Comparison of ENCODE assay signal across 21 cellular contexts in the genomic region with DNA sequence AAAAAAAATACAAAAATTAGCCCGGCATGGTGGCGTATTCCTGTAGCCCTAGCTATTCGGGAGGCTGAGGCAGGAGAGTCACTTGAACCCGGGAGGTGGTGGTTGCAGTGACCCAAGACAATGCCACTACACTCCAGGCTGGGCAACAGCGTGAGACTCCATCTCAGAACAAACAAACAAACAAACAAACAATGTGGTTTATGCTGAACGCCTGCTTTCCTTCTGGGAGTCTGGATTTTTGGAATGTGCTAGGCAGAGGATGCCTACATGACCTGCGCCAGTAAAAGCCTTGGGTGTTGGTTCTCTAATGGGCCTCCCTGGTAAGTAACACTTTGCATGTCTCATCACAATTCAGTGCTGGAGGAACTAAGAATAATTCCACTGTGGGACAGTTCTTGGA. TPM values are rescaled to one million over a fixed set of nuclear protein-coding genes. Genes with fewer than 3 reads are reported as not detected.
DNase-seq lines count a peak whose midpoint lies in the region; FAIRE-seq and TF ChIP-seq lines count a peak whose summit lies in the region.
"Had no signal": no experiment of that assay in that cellular context is flagged by ENCODE, and none has a peak within 500 bp of the region (broad histone marks: within the 10 kb centered on the region; RNA-seq: fewer than 3 reads in every experiment).

No MANE protein-coding gene starts in this region.

- no peak overlapping the region for H4K5ac ChIP-seq in H1 (ENCODE audit: insufficient read length, low read depth, low read length)

- H4K91ac ChIP-seq in H1 (replicated peaks; ENCODE audit: insufficient read length, low read length) = no peak overlapping the region

- no peak overlapping the region for H4K8ac ChIP-seq in H1 (ENCODE audit: extremely low read depth, insufficient read depth, low read length)

- H3K27ac Mint-ChIP-seq in osteocyte (ENCODE audit: unreplicated experiment) = no peak overlapping the region
- H3K27ac Mint-ChIP-seq: B cell; CD4-positive, alpha-beta T cell; CD8-positive, alpha-beta T cell had no signal

- WGBS in H1 (ENCODE audit: extremely low coverage in 1 of 2, insufficient coverage in 1 of 2, insufficient read length in 1 of 2, insufficient replicate concordance in 2 of 2, low coverage in 1 of 2, low lambda C conversion rate in 2 of 2, missing lambda C conversion rate in 1 of 2), 2 experiments = 89% methylated on average over 7 of the region's 7 CpGs; no CpG with 5 or more reads in 1 of the 2 experiments

- no peak overlapping the region for H3K4me2 ChIP-seq in H1 (ENCODE audit: insufficient read depth in 1 of 2, low read depth in 2 of 2, low read length in 2 of 2)
- H3K4me2 ChIP-seq: A549; BLaER1 treated with 17β-estradiol and CSF1 and Interleukin-3, amounts not matched to agents 10 nM and 100 nM had no signal

- no peak overlapping the region for H2BK20ac ChIP-seq in H1 (ENCODE audit: low read length)

- H2BK12ac ChIP-seq in H1 (ENCODE audit: low read depth, low read length) = 0 out of 2 replicates have a peak overlapping the region, but pooled peaks have one; percentile 9

- no peak overlapping the region for H2AK5ac ChIP-seq in H1 (ENCODE audit: low read depth, low read length)

- no peak for TF ChIP-seq RAD21 in H1 (IDR thresholded peaks at IDR 0.05 in 1 of 2, conservative IDR thresholded peaks at IDR 0.05 in 1 of 2; ENCODE audit: low read depth in 2 of 2, low read length in 2 of 2)

- no peak for FAIRE-seq in H1 (lab: Jason Lieb, UNC)
- FAIRE-seq: A549, D721Med, G401.6, GM12891, GM19239 had no signal

- H3K4me3 ChIP-seq in H1 (ENCODE audit: extremely low read depth in 1 of 4, insufficient read depth in 2 of 4, low read depth in 3 of 4, low read length in 4 of 4) = no peak overlapping the region
- H3K4me3 ChIP-seq: A549; BLaER1 treated with 17β-estradiol and CSF1 and Interleukin-3, amounts not matched to agents 10 nM and 100 nM had no signal

- no peak overlapping the region for H3K14ac ChIP-seq in H1 (ENCODE audit: insufficient read length)

- H3K27me3 ChIP-seq in H1 (replicated peaks in 1 of 4; ENCODE audit: control insufficient read depth in 3 of 4, extremely low read depth in 1 of 4, insufficient read depth in 3 of 4, low read length in 3 of 4) = no peaks in the 10 kb centered on the region
- H3K27me3 ChIP-seq: BLaER1 treated with 17β-estradiol and CSF1 and Interleukin-3, amounts not matched to agents 10 nM and 100 nM had no signal

- POLR2A ChIA-PET in H1 (lab: Charles Lee; ENCODE audit: partially characterized antibody) = no interaction called here

- no peaks in the 10 kb centered on the region for H3K36me3 Mint-ChIP-seq in osteocyte (ENCODE audit: unreplicated experiment)
- H3K36me3 Mint-ChIP-seq: CD8-positive, alpha-beta T cell had no signal

- H3K18ac ChIP-seq in H1 (ENCODE audit: extremely low read depth, low read length) = no peak overlapping the region

- H3K79me2 ChIP-seq in H1 (ENCODE audit: control insufficient read depth in 1 of 2, insufficient read depth in 2 of 2, low read length in 2 of 2) = no peaks in the 10 kb centered on the region

- H3K79me1 ChIP-seq in H1 (ENCODE audit: low read depth, low read length) = no peaks in the 10 kb centered on the region

- no peak overlapping the region for H3K4ac ChIP-seq in H1 (replicated peaks; ENCODE audit: insufficient read length, low read depth, low read length)

- H4K20me1 ChIP-seq in H1 (replicated peaks in 1 of 2; ENCODE audit: control insufficient read depth in 1 of 2, insufficient read depth in 2 of 2, low read length in 2 of 2) = no peaks in the 10 kb centered on the region
- H4K20me1 ChIP-seq: BLaER1 treated with 17β-estradiol and CSF1 and Interleukin-3, amounts not matched to agents 10 nM and 100 nM had no signal

- no peak for TF ChIP-seq EP300 in H1 (IDR thresholded peaks at IDR 0.05; ENCODE audit: borderline replicate concordance in 1 of 2, low read depth in 2 of 2, low read length in 2 of 2)

- TF ChIP-seq CTCF in H1 (IDR thresholded peaks at IDR 0.05; ENCODE audit: control extremely low read depth in 1 of 3, insufficient read depth in 1 of 3, low read depth in 1 of 3, low read length in 3 of 3) (no peak), osteocyte (IDR thresholded peaks at IDR 0.05) (no peak)

- no peak overlapping the region for H2BK15ac ChIP-seq in H1 (ENCODE audit: low read length)

- H3K4me1 Mint-ChIP-seq in osteocyte (ENCODE audit: unreplicated experiment) = no peaks in the 10 kb centered on the region

- H3K23me2 ChIP-seq in H1 (ENCODE audit: low read depth, low read length) = no peaks in the 10 kb centered on the region

- no peak overlapping the region for H3K9ac ChIP-seq in H1 (replicated peaks in 1 of 4; ENCODE audit: extremely low read depth in 1 of 4, low read depth in 3 of 4, low read length in 3 of 4)
- H3K9ac ChIP-seq: BLaER1 treated with 17β-estradiol and CSF1 and Interleukin-3, amounts not matched to agents 10 nM and 100 nM had no signal

- no peaks in the 10 kb centered on the region for H3K36me3 ChIP-seq in H1 (ENCODE audit: control insufficient read depth in 2 of 4, insufficient read depth in 4 of 4, low read length in 3 of 4)
- H3K36me3 ChIP-seq: BLaER1 treated with 17β-estradiol and CSF1 and Interleukin-3, amounts not matched to agents 10 nM and 100 nM had no signal

- H3K9me3 Mint-ChIP-seq in osteocyte (ENCODE audit: unreplicated experiment) = no peaks in the 10 kb centered on the region
- H3K9me3 Mint-ChIP-seq: CD4-positive, alpha-beta T cell; CD8-positive, alpha-beta T cell had no signal

- no peak for TF ChIP-seq POLR2A in H1 (IDR thresholded peaks at IDR 0.05; ENCODE audit: control extremely low read depth in 1 of 2, low read depth in 2 of 2, low read length in 2 of 2)

- peak; percentile 13 for DNase-seq in activated CD8-positive, alpha-beta memory T cell treated with anti-CD3 and anti-CD28 coated beads for 24 hours
- DNase-seq in activated CD8-positive, alpha-beta memory T cell treated with anti-CD3 and anti-CD28 coated beads, Interleukin-2, amount 50 U/mL, for 4 hours = no peak
- DNase-seq in H1 (ENCODE audit: low read depth in 1 of 2, low spot score in 2 of 2) = no peak
- peak; percentile 53 for DNase-seq in osteocyte (ENCODE audit: extremely low spot score, unreplicated experiment)
- no peak for DNase-seq in mucosa of gallbladder (ENCODE audit: low spot score)
- DNase-seq: AML-193; Caco-2; Calu3; CD4-positive, alpha-beta T cell; CD8-positive, alpha-beta T cell; DMS79 treated with DMSO at 0.1 percent for 48 hours; GF-D8 had no signal

- H3K27me3 Mint-ChIP-seq in osteocyte (ENCODE audit: unreplicated experiment) = no peaks in the 10 kb centered on the region
- H3K27me3 Mint-ChIP-seq: B cell; CD4-positive, alpha-beta T cell had no signal

- H2BK120ac ChIP-seq in H1 (replicated peaks; ENCODE audit: low read depth, low read length) = no peak overlapping the region

- H3K23ac ChIP-seq in H1 (ENCODE audit: insufficient read length) = no peak overlapping the region

- no peak overlapping the region for H3K56ac ChIP-seq in H1 (replicated peaks; ENCODE audit: insufficient read length, low read depth, low read length)

- no peak overlapping the region for H2BK5ac ChIP-seq in H1 (ENCODE audit: low read depth, low read length)

- no peak overlapping the region for H3K4me3 Mint-ChIP-seq in osteocyte (ENCODE audit: unreplicated experiment)
- H3K4me3 Mint-ChIP-seq: B cell; CD4-positive, alpha-beta T cell; CD8-positive, alpha-beta T cell had no signal

- CTCF ChIA-PET in H1 (lab: Charles Lee; ENCODE audit: partially characterized antibody) = no interaction called here

- H3K27ac ChIP-seq in H1 (ENCODE audit: low read depth, low read length) = no peak overlapping the region
- H3K27ac ChIP-seq: 22Rv1; A549; BLaER1 treated with 17β-estradiol and CSF1 and Interleukin-3, amounts not matched to agents 10 nM and 100 nM; C4-2B had no signal

- no peaks in the 10 kb centered on the region for H3K9me3 ChIP-seq in H1 (ENCODE audit: insufficient read depth in 2 of 2, low read depth in 1 of 2, low read length in 1 of 2)
- H3K9me3 ChIP-seq: A549, Caco-2 had no signal

- H3K4me1 ChIP-seq in H1 (replicated peaks in 1 of 4; ENCODE audit: control insufficient read depth in 3 of 4, insufficient read depth in 4 of 4, low read length in 3 of 4) = no peaks in the 10 kb centered on the region
- H3K4me1 ChIP-seq: A549; BLaER1 treated with 17β-estradiol and CSF1 and Interleukin-3, amounts not matched to agents 10 nM and 100 nM; Caco-2 had no signal

- no peak overlapping the region; the same call in 1 of the 2 replicates for H2AFZ ChIP-seq in H1 (ENCODE audit: low read length)

RNA-seq across cellular contexts. Expression of gene PCNP, which starts 43.5 kb away (rescaled TPM):
- 188 and 192 TPM in 2 replicates for total RNA-seq in H1 (2021; fragmentation: NEBNext Ultra II Directional; extraction: Animal tissue kit (Norgen Biotek cat#: 25700))
- 16.4 and 29.1 TPM in 2 replicates for polyA plus RNA-seq in H1 (2011; rRNA removed)
- 52.1 TPM for polyA plus RNA-seq in H1 (2011; cell fraction: cytosol; rRNA removed)
- 8.5 TPM for polyA plus RNA-seq in H1 (2011; cell fraction: nucleus; rRNA removed)
- polyA plus RNA-seq in H1 (2012, experiment 1 of 2) = 86.8 to 152 TPM (median 95.0 TPM) in 4 replicates
- polyA plus RNA-seq in H1 (2012, experiment 2 of 2) = 13.8 TPM
- 85.8 TPM for polyA plus RNA-seq in H1 (2013, experiment 1 of 2)
- polyA plus RNA-seq in H1 (2013, experiment 2 of 2) = 85.5 TPM
- polyA minus RNA-seq in H1 (2011; rRNA and poly(A)+ RNA removed) = 17.0 and 18.0 TPM in 2 replicates
- 21.3 TPM for polyA minus RNA-seq in H1 (2011; cell fraction: cytosol; rRNA and poly(A)+ RNA removed)
- polyA minus RNA-seq in H1 (2011; cell fraction: nucleus; rRNA and poly(A)+ RNA removed) = 23.9 TPM
- total RNA-seq in osteocyte (139 and 144 TPM in 2 replicates), mucosa of gallbladder (139 TPM)

RNA-seq across cellular contexts. Expression of gene TRMT10C, which starts 55.8 kb away (rescaled TPM):
- 49.4 and 55.9 TPM in 2 replicates for total RNA-seq in H1 (2021; fragmentation: NEBNext Ultra II Directional; extraction: Animal tissue kit (Norgen Biotek cat#: 25700))
- polyA plus RNA-seq in H1 (2011; rRNA removed) = 22.3 and 27.4 TPM in 2 replicates
- 26.7 TPM for polyA plus RNA-seq in H1 (2011; cell fraction: cytosol; rRNA removed)
- polyA plus RNA-seq in H1 (2011; cell fraction: nucleus; rRNA removed) = 9.4 TPM
- polyA plus RNA-seq in H1 (2012, experiment 1 of 2) = 24.3 to 54.2 TPM (median 27.3 TPM) in 4 replicates
- polyA plus RNA-seq in H1 (2012, experiment 2 of 2) = 4.7 TPM
- polyA plus RNA-seq in H1 (2013, experiment 1 of 2) = 71.6 TPM
- 67.6 TPM for polyA plus RNA-seq in H1 (2013, experiment 2 of 2)
- polyA minus RNA-seq in H1 (2011; rRNA and poly(A)+ RNA removed) = 15.6 and 21.5 TPM in 2 replicates
- 19.5 TPM for polyA minus RNA-seq in H1 (2011; cell fraction: cytosol; rRNA and poly(A)+ RNA removed)
- 19.5 TPM for polyA minus RNA-seq in H1 (2011; cell fraction: nucleus; rRNA and poly(A)+ RNA removed)
- total RNA-seq in osteocyte (18.2 and 19.7 TPM in 2 replicates), mucosa of gallbladder (13.2 TPM)

RNA-seq across cellular contexts. Expression of gene ZBTB11, which starts 59.5 kb away (rescaled TPM):
- 14.0 and 14.3 TPM in 2 replicates for total RNA-seq in H1 (2021; fragmentation: NEBNext Ultra II Directional; extraction: Animal tissue kit (Norgen Biotek cat#: 25700))
- 2.7 and 3.0 TPM in 2 replicates for polyA plus RNA-seq in H1 (2011; rRNA removed)
- polyA plus RNA-seq in H1 (2011; cell fraction: cytosol; rRNA removed) = 4.9 TPM
- polyA plus RNA-seq in H1 (2011; cell fraction: nucleus; rRNA removed) = 4.0 TPM
- polyA plus RNA-seq in H1 (2012, experiment 1 of 2) = 4.6 to 10.1 TPM (median 5.8 TPM) in 4 replicates
- 0.52 TPM for polyA plus RNA-seq in H1 (2012, experiment 2 of 2)
- polyA plus RNA-seq in H1 (2013, experiment 1 of 2) = 7.0 TPM
- 6.1 TPM for polyA plus RNA-seq in H1 (2013, experiment 2 of 2)
- polyA minus RNA-seq in H1 (2011; rRNA and poly(A)+ RNA removed) = 9.8 and 15.0 TPM in 2 replicates
- 15.0 TPM for polyA minus RNA-seq in H1 (2011; cell fraction: cytosol; rRNA and poly(A)+ RNA removed)
- polyA minus RNA-seq in H1 (2011; cell fraction: nucleus; rRNA and poly(A)+ RNA removed) = 20.7 TPM
- total RNA-seq in osteocyte (15.3 and 18.2 TPM in 2 replicates), mucosa of gallbladder (15.5 TPM)

Comparison
In these comparisons a context has a peak if more than half of its experiments do, and no peak if none do; other contexts are left out.
1. DNase-seq: peak in activated CD8-positive, alpha-beta memory T cell treated with anti-CD3 and anti-CD28 coated beads for 24 hours (single experiment) and osteocyte (single experiment); none in activated CD8-positive, alpha-beta memory T cell treated with anti-CD3 and anti-CD28 coated beads, Interleukin-2, amount 50 U/mL, for 4 hours (single experiment), H1 (0 of 2) and mucosa of gallbladder (single experiment).